Comparison of ENCODE assay signal across 10 cellular contexts in genomic region chr3:69081583-69082262, GRCh38. TPM values are rescaled to one million over a fixed set of nuclear protein-coding genes. Genes with fewer than 3 reads are reported as not detected.
DNase-seq lines count a peak whose midpoint lies in the region; ATAC-seq and TF ChIP-seq lines count a peak whose summit lies in the region.
"Had no signal": no experiment of that assay in that cellular context is flagged by ENCODE, and none has a peak within 500 bp of the region (broad histone marks: within the 10 kb centered on the region; RNA-seq: fewer than 3 reads in every experiment).

No MANE protein-coding gene starts in this region.

- no peak overlapping the region for H3K4me3 Mint-ChIP-seq in endodermal cell
- H3K4me3 Mint-ChIP-seq in stimulated activated effector memory CD8-positive, alpha-beta T cell treated with anti-CD3 and anti-CD28 coated beads, Interleukin-12 subunit alpha, Interleukin-12 subunit beta, amount 100 ng/mL, for 72 hours = peak overlapping the region; percentile 89

- TF ChIP-seq POLR2A in Peyer's patch (IDR thresholded peaks at IDR 0.05) = no peak

- peaks cover 0 to 61% (median 19%) of the 10 kb centered on the region in 4 donors for H3K4me1 ChIP-seq in Peyer's patch
- no peaks in the 10 kb centered on the region for H3K4me1 ChIP-seq in endodermal cell (ENCODE audit: control insufficient read depth, insufficient read depth, low read length)

- ATAC-seq in stimulated activated effector memory CD8-positive, alpha-beta T cell treated with anti-CD3 and anti-CD28 coated beads, Interleukin-12 subunit alpha, Interleukin-12 subunit beta, amount 100 ng/mL, for 72 hours = no peak
- ATAC-seq in left colon = no peak

- peaks cover 39% of the 10 kb centered on the region for H3K4me1 Mint-ChIP-seq in endodermal cell
- H3K4me1 Mint-ChIP-seq in stimulated activated effector memory CD8-positive, alpha-beta T cell treated with anti-CD3 and anti-CD28 coated beads, Interleukin-12 subunit alpha, Interleukin-12 subunit beta, amount 100 ng/mL, for 72 hours = peaks cover 61% of the 10 kb centered on the region

- H3K27me3 Mint-ChIP-seq in endodermal cell (ENCODE audit: insufficient read depth) = no peaks in the 10 kb centered on the region

- H3K36me3 ChIP-seq in Peyer's patch = no peaks in the 10 kb centered on the region
- no peaks in the 10 kb centered on the region for H3K36me3 ChIP-seq in endodermal cell (ENCODE audit: control insufficient read depth, insufficient read depth, low read length)

- H3K9me3 Mint-ChIP-seq in endodermal cell = no peaks in the 10 kb centered on the region
- H3K9me3 Mint-ChIP-seq in stimulated activated effector memory CD8-positive, alpha-beta T cell treated with anti-CD3 and anti-CD28 coated beads, Interleukin-12 subunit alpha, Interleukin-12 subunit beta, amount 100 ng/mL, for 72 hours = no peaks in the 10 kb centered on the region

- TF ChIP-seq CTCF in Peyer's patch (IDR thresholded peaks at IDR 0.05) (no peak), endodermal cell (conservative IDR thresholded peaks at IDR 0.05) (no peak)

- DNase-seq in NCI-H446 treated with DMSO at 0.1 percent for 48 hours (lab: John Stamatoyannopoulos, UW) (peak; percentile 17), NCI-H446 (lab: John Stamatoyannopoulos, UW) (no peak), Peyer's patch (no peak), endodermal cell (peak; percentile 57), left colon (no peak), OCI-M2 (lab: John Stamatoyannopoulos, UW; ENCODE audit: unreplicated experiment) (no peak), cerebellum (ENCODE audit: low spot score) (no peak)
- no peak for DNase-seq in stimulated activated effector memory CD8-positive, alpha-beta T cell treated with anti-CD3 and anti-CD28 coated beads, Interleukin-12 subunit alpha, Interleukin-12 subunit beta, amount 100 ng/mL, for 72 hours (ENCODE audit: low spot score in 2 of 2)

- H3K36me3 Mint-ChIP-seq in endodermal cell (ENCODE audit: low read depth) = peaks cover 7% of the 10 kb centered on the region
- peaks cover 36% of the 10 kb centered on the region for H3K36me3 Mint-ChIP-seq in stimulated activated effector memory CD8-positive, alpha-beta T cell treated with anti-CD3 and anti-CD28 coated beads, Interleukin-12 subunit alpha, Interleukin-12 subunit beta, amount 100 ng/mL, for 72 hours

- H3K4me3 ChIP-seq in Peyer's patch (no peak overlapping the region), endodermal cell (ENCODE audit: low read length) (no peak overlapping the region)

- H3K9ac ChIP-seq in endodermal cell (ENCODE audit: extremely low read depth, low read length, poor library complexity, severe bottlenecking) = no peak overlapping the region

- H3K27ac Mint-ChIP-seq in endodermal cell = no peak overlapping the region
- peak overlapping the region; percentile 93 for H3K27ac Mint-ChIP-seq in stimulated activated effector memory CD8-positive, alpha-beta T cell treated with anti-CD3 and anti-CD28 coated beads, Interleukin-12 subunit alpha, Interleukin-12 subunit beta, amount 100 ng/mL, for 72 hours

- H3K27me3 ChIP-seq in Peyer's patch = no peaks in the 10 kb centered on the region
- no peaks in the 10 kb centered on the region for H3K27me3 ChIP-seq in endodermal cell (ENCODE audit: control insufficient read depth, insufficient read depth, low read length, poor library complexity, severe bottlenecking)

- intact Hi-C loops in left colon (cut with DNase I, micrococcal nuclease) = no loop called here

- H3K9me3 ChIP-seq in Peyer's patch (no peaks in the 10 kb centered on the region), endodermal cell (ENCODE audit: control insufficient read depth, low read length) (no peaks in the 10 kb centered on the region)

- WGBS in endodermal cell (ENCODE audit: insufficient coverage in 1 of 2, insufficient read length in 1 of 2), 2 experiments = 85 to 89% methylated on average over 5 of the region's 5 CpGs

- H3K27ac ChIP-seq in Peyer's patch (peak overlapping the region; percentile 17 to 91 (median 70)), endodermal cell (ENCODE audit: low read depth, low read length) (no peak overlapping the region)

RNA-seq across cellular contexts. Expression of gene UBA3, which starts 1.6 kb away (rescaled TPM):
- total RNA-seq in Peyer's patch (10 to 100 TPM; 28.9 to 64.5 (median 59.8) TPM), endodermal cell (10 to 100 TPM; 74.6 to 76.6 TPM), left colon (10 to 100 TPM; 46.7 to 47.6 TPM), cerebellum (82.3 TPM)
- polyA plus RNA-seq in endodermal cell (2013, experiment 1 of 2) = 68.2 TPM
- polyA plus RNA-seq in endodermal cell (2013, experiment 2 of 2) = 70.3 TPM

RNA-seq across cellular contexts. Expression of gene ARL6IP5, which starts 3.0 kb away (rescaled TPM):
- total RNA-seq in Peyer's patch (10 to 100 TPM; 51.0 to 92.5 (median 82.4) TPM), endodermal cell (10 to 100 TPM; 20.6 to 28.7 TPM), left colon (100 to 1,000 TPM; 118 to 143 TPM), cerebellum (43.7 TPM)
- polyA plus RNA-seq in endodermal cell (2013, experiment 1 of 2) = 90.1 TPM
- 87.1 TPM for polyA plus RNA-seq in endodermal cell (2013, experiment 2 of 2)

RNA-seq across cellular contexts. Expression of gene TMF1, which starts 29.6 kb away (rescaled TPM):
- total RNA-seq in Peyer's patch (10 to 100 TPM; 36.8 to 49.5 (median 47.1) TPM), endodermal cell (10 to 100 TPM; 25.6 to 31.3 TPM), left colon (10 to 100 TPM; 44.7 to 47.2 TPM), cerebellum (33.7 TPM)
- 23.4 TPM for polyA plus RNA-seq in endodermal cell (2013, experiment 1 of 2)
- polyA plus RNA-seq in endodermal cell (2013, experiment 2 of 2) = 22.3 TPM

RNA-seq across cellular contexts. Expression of gene LMOD3, which starts 40.7 kb away (rescaled TPM):
- not detected for total RNA-seq in Peyer's patch
- not detected for total RNA-seq in endodermal cell
- not detected for polyA plus RNA-seq in endodermal cell (2013, experiment 1 of 2)
- polyA plus RNA-seq in endodermal cell (2013, experiment 2 of 2) = not detected
- total RNA-seq in left colon = under 1 TPM in 1 of 2 donors, not detected in 1; 0.17 TPM
- total RNA-seq in cerebellum = not detected
- total RNA-seq: glomerular endothelial cell; T-helper 2 cell treated with Interferon-gamma antibody and Interleukin-4, amounts not matched to agents 100 ng/mL and 5 ng/mL, for 36 hours had no signal

Comparison
In these comparisons a context has a peak if more than half of its experiments do, and no peak if none do; other contexts are left out.
1. DNase-seq: peak in NCI-H446 treated with DMSO at 0.1 percent for 48 hours (single experiment) and endodermal cell (single experiment); none in NCI-H446 (0 of 2), Peyer's patch (0 of 3), stimulated activated effector memory CD8-positive, alpha-beta T cell treated with anti-CD3 and anti-CD28 coated beads, Interleukin-12 subunit alpha, Interleukin-12 subunit beta, amount 100 ng/mL, for 72 hours (0 of 2), left colon (0 of 2), OCI-M2 (single experiment) and cerebellum (single experiment).